In the genomic region with DNA sequence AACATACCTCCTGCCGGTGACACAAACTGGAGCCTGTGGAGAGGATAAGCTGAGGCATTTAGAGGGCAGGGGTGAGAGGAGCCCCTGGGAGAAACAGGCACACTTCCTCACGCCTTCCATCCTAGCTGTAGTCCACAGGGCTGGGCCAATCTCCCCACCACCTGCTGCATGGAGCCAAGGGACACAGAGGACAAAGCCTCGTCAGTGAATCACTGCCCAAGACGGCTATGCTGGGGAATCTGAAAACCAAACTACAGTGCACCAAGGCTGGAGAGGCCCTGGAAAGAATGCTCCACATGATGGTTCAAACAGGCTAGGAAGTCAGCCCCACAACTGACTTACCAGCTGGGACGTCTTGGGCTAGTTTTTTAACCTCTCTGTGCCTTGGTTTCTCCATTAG, we compare ENCODE assay signal across 24 cellular contexts.
"Had no signal": no experiment of that assay in that cellular context is flagged by ENCODE, and none has a peak within 500 bp of the region (broad histone marks: within the 10 kb centered on the region; RNA-seq: fewer than 3 reads in every experiment).

No MANE protein-coding gene starts in this region.

- H3K4me3 Mint-ChIP-seq: activated naive CD4-positive, alpha-beta T cell treated with anti-CD3 and anti-CD28 coated beads, Interleukin-2, amount 10 ng/mL, durations not matched to agents 7 days and 5 days; activated naive CD8-positive, alpha-beta T cell treated with anti-CD3 and anti-CD28 coated beads for 36 hours; activated T-cell treated with anti-CD3 and anti-CD28 coated beads, Interleukin-2, amount 50 U/mL, for 4 hours; T-helper 17 cell; WTC11 had no signal

- H3K36me3 ChIP-seq: breast epithelium had no signal

- H3K27ac Mint-ChIP-seq: activated naive CD4-positive, alpha-beta T cell treated with anti-CD3 and anti-CD28 coated beads, Interleukin-2, amount 10 ng/mL, durations not matched to agents 7 days and 5 days; activated naive CD8-positive, alpha-beta T cell treated with anti-CD3 and anti-CD28 coated beads for 36 hours; T-helper 17 cell; WTC11 had no signal

- H3K9me3 ChIP-seq: breast epithelium had no signal

- H3K27me3 ChIP-seq: breast epithelium had no signal

- H3K4me3 ChIP-seq: breast epithelium had no signal

- DNase-seq: activated CD4-positive, alpha-beta T cell treated with anti-CD3 and anti-CD28 coated beads for 48 hours; activated CD4-positive, alpha-beta T cell treated with anti-CD3 and anti-CD28 coated beads, Interleukin-2, amount 50 U/mL, for 48 hours; activated CD4-positive, CD25-positive, alpha-beta regulatory T cell treated with anti-CD3 and anti-CD28 coated beads, Interleukin-2, amount 50 U/mL, for 72 hours; activated CD8-positive, alpha-beta memory T cell treated with anti-CD3 and anti-CD28 coated beads for 24 hours; activated gamma-delta T cell; activated naive CD4-positive, alpha-beta T cell treated with anti-CD3 and anti-CD28 coated beads, Interleukin-2, amount 10 ng/mL, durations not matched to agents 7 days and 5 days; activated naive CD8-positive, alpha-beta T cell treated with anti-CD3 and anti-CD28 coated beads for 36 hours; activated T-cell treated with anti-CD3 and anti-CD28 coated beads, Interleukin-2, amount 50 U/mL, for 4 hours; KG1; NCI-H1092; NCI-H1417; NCI-H2029; NCI-H2107; NCI-H2171 treated with DMSO at 0.1 percent for 48 hours; NCI-H345; NCI-H510A treated with DMSO at 0.1 percent for 48 hours; NCI-H69; NK-92 treated with Interleukin-12 subunit alpha and Interleukin-12 subunit beta, amount 100 ng/mL, for 24 hours; OCI-M1; SIG-M5; T-helper 17 cell; T-helper 9 cell had no signal

- H3K27me3 Mint-ChIP-seq: activated naive CD8-positive, alpha-beta T cell treated with anti-CD3 and anti-CD28 coated beads for 36 hours had no signal

- H3K27ac ChIP-seq: breast epithelium had no signal

- H3K9me3 Mint-ChIP-seq: activated naive CD4-positive, alpha-beta T cell treated with anti-CD3 and anti-CD28 coated beads, Interleukin-2, amount 10 ng/mL, durations not matched to agents 7 days and 5 days; activated naive CD8-positive, alpha-beta T cell treated with anti-CD3 and anti-CD28 coated beads for 36 hours; activated T-cell treated with anti-CD3 and anti-CD28 coated beads, Interleukin-2, amount 50 U/mL, for 4 hours; WTC11 had no signal

- H3K36me3 Mint-ChIP-seq: activated naive CD4-positive, alpha-beta T cell treated with anti-CD3 and anti-CD28 coated beads, Interleukin-2, amount 10 ng/mL, durations not matched to agents 7 days and 5 days; activated naive CD8-positive, alpha-beta T cell treated with anti-CD3 and anti-CD28 coated beads for 36 hours had no signal
